Comparison of ENCODE assay signal across 16 cellular contexts in genomic region chr6:157534134-157534871, GRCh38.
"Had no signal": no experiment of that assay in that cellular context is flagged by ENCODE, and none has a peak within 500 bp of the region (broad histone marks: within the 10 kb centered on the region; RNA-seq: fewer than 3 reads in every experiment).

No MANE protein-coding gene starts in this region.

- H3K4me1 ChIP-seq: thyroid gland had no signal

- DNase-seq: activated CD4-positive, alpha-beta memory T cell treated with anti-CD3 and anti-CD28 coated beads for 36 hours; activated CD4-positive, alpha-beta T cell treated with anti-CD3 and anti-CD28 coated beads for 1 hour; aorta; effector memory CD4-positive, alpha-beta T cell; foreskin melanocyte; head of caudate nucleus; naive B cell; stimulated activated CD4-positive, alpha-beta T cell treated with anti-CD3 and anti-CD28 coated beads, Interleukin-2, amount 100 ng/mL, for 48 hours; T1000; thyroid gland had no signal

- H3K9ac ChIP-seq: parathyroid adenoma had no signal

- H3K4me3 Mint-ChIP-seq: activated CD4-positive, alpha-beta memory T cell treated with anti-CD3 and anti-CD28 coated beads for 36 hours; dendritic cell treated with granulocyte-macrophage colony-stimulating factor and Interleukin-4, amounts not matched to agents 40 ng/mL and 50 ng/mL, for 4 days; stimulated activated memory B cell treated with anti-CD40 and anti-IgM and Interleukin-4, amounts not matched to agents 10 μg/mL and 1 μg/mL and 100 μg/mL, for 72 hours had no signal

- H3K27ac Mint-ChIP-seq: activated CD4-positive, alpha-beta memory T cell treated with anti-CD3 and anti-CD28 coated beads for 36 hours had no signal

- H3K9me3 ChIP-seq: neutrophil, thyroid gland, vagina had no signal

- ATAC-seq: stimulated activated memory B cell treated with anti-CD40 and anti-IgM and Interleukin-4, amounts not matched to agents 10 μg/mL and 1 μg/mL and 100 μg/mL, for 72 hours had no signal

- H3K27me3 ChIP-seq: neutrophil, thyroid gland, vagina had no signal

- H3K4me3 ChIP-seq: thyroid gland, vagina had no signal

- H2AFZ ChIP-seq: parathyroid adenoma had no signal

- H3K36me3 Mint-ChIP-seq: activated CD4-positive, alpha-beta memory T cell treated with anti-CD3 and anti-CD28 coated beads for 36 hours had no signal

- H3K27me3 Mint-ChIP-seq: naive B cell; stimulated activated memory B cell treated with anti-CD40 and anti-IgM and Interleukin-4, amounts not matched to agents 10 μg/mL and 1 μg/mL and 100 μg/mL, for 72 hours had no signal

- H3K36me3 ChIP-seq: neutrophil, thyroid gland, vagina had no signal

- H3K9me3 Mint-ChIP-seq: activated CD4-positive, alpha-beta memory T cell treated with anti-CD3 and anti-CD28 coated beads for 36 hours; dendritic cell treated with granulocyte-macrophage colony-stimulating factor and Interleukin-4, amounts not matched to agents 40 ng/mL and 50 ng/mL, for 4 days; naive B cell; stimulated activated memory B cell treated with anti-CD40 and anti-IgM and Interleukin-4, amounts not matched to agents 10 μg/mL and 1 μg/mL and 100 μg/mL, for 72 hours had no signal

- H3K27ac ChIP-seq: epithelial cell of prostate, neutrophil, parathyroid adenoma had no signal
